Comparison of ENCODE assay signal across 1 cellular context in the genomic region with DNA sequence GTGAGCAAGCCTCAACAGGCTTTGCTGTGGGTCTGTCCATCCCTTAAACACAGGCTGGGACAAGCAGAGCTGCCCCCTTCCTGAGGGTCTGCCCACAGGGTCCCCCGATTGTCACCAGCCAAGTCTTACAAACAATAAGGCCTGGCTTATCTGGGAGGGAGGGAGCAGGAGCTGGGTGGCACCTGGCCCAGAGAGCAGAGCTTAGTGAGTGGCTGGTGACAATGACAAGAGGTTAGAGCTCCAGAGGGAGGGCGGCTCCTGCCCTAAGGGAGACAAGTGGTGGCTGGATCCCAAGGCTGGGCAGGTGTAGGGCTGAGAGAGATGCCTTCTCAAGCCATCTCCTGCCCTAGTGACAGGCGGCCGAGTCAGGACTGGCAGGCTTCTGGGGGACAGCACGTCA.
TF ChIP-seq lines count a peak whose summit lies in the region.

No MANE protein-coding gene starts in this region.

TF ChIP-seq in GM23338, 12 proteins besides CTCF, POLR2A, EP300 and RAD21 (continued from another document):
- TF ChIP-seq, protein P1, sequence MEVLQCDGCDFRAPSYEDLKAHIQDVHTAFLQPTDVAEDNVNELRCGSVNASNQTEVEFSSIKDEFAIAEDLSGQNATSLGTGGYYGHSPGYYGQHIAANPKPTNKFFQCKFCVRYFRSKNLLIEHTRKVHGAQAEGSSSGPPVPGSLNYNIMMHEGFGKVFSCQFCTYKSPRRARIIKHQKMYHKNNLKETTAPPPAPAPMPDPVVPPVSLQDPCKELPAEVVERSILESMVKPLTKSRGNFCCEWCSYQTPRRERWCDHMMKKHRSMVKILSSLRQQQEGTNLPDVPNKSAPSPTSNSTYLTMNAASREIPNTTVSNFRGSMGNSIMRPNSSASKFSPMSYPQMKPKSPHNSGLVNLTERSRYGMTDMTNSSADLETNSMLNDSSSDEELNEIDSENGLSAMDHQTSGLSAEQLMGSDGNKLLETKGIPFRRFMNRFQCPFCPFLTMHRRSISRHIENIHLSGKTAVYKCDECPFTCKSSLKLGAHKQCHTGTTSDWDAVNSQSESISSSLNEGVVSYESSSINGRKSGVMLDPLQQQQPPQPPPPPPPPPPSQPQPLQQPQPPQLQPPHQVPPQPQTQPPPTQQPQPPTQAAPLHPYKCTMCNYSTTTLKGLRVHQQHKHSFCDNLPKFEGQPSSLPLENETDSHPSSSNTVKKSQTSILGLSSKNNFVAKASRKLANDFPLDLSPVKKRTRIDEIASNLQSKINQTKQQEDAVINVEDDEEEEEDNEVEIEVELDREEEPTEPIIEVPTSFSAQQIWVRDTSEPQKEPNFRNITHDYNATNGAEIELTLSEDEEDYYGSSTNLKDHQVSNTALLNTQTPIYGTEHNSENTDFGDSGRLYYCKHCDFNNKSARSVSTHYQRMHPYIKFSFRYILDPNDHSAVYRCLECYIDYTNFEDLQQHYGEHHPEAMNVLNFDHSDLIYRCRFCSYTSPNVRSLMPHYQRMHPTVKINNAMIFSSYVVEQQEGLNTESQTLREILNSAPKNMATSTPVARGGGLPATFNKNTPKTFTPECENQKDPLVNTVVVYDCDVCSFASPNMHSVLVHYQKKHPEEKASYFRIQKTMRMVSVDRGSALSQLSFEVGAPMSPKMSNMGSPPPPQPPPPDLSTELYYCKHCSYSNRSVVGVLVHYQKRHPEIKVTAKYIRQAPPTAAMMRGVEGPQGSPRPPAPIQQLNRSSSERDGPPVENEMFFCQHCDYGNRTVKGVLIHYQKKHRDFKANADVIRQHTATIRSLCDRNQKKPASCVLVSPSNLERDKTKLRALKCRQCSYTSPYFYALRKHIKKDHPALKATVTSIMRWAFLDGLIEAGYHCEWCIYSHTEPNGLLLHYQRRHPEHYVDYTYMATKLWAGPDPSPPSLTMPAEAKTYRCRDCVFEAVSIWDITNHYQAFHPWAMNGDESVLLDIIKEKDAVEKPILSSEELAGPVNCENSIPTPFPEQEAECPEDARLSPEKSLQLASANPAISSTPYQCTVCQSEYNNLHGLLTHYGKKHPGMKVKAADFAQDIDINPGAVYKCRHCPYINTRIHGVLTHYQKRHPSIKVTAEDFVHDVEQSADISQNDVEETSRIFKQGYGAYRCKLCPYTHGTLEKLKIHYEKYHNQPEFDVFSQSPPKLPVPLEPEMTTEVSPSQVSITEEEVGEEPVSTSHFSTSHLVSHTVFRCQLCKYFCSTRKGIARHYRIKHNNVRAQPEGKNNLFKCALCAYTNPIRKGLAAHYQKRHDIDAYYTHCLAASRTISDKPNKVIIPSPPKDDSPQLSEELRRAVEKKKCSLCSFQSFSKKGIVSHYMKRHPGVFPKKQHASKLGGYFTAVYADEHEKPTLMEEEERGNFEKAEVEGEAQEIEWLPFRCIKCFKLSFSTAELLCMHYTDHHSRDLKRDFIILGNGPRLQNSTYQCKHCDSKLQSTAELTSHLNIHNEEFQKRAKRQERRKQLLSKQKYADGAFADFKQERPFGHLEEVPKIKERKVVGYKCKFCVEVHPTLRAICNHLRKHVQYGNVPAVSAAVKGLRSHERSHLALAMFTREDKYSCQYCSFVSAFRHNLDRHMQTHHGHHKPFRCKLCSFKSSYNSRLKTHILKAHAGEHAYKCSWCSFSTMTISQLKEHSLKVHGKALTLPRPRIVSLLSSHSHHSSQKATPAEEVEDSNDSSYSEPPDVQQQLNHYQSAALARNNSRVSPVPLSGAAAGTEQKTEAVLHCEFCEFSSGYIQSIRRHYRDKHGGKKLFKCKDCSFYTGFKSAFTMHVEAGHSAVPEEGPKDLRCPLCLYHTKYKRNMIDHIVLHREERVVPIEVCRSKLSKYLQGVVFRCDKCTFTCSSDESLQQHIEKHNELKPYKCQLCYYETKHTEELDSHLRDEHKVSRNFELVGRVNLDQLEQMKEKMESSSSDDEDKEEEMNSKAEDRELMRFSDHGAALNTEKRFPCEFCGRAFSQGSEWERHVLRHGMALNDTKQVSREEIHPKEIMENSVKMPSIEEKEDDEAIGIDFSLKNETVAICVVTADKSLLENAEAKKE (CRISPR knock-in tag; IDR thresholded peaks at IDR 0.05): no peak
- TF ChIP-seq JUNB (IDR thresholded peaks at IDR 0.05; ENCODE audit: unreplicated experiment): no peak
- TF ChIP-seq, protein P2, sequence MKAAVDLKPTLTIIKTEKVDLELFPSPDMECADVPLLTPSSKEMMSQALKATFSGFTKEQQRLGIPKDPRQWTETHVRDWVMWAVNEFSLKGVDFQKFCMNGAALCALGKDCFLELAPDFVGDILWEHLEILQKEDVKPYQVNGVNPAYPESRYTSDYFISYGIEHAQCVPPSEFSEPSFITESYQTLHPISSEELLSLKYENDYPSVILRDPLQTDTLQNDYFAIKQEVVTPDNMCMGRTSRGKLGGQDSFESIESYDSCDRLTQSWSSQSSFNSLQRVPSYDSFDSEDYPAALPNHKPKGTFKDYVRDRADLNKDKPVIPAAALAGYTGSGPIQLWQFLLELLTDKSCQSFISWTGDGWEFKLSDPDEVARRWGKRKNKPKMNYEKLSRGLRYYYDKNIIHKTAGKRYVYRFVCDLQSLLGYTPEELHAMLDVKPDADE (IDR thresholded peaks at IDR 0.05): no peak
- no peak for TF ChIP-seq CREB1 (CRISPR knock-in tag; IDR thresholded peaks at IDR 0.05; ENCODE audit: low read depth)
- TF ChIP-seq NANOG (IDR thresholded peaks at IDR 0.05; ENCODE audit: borderline replicate concordance): no peak
- TF ChIP-seq POLR2AphosphoS5 (IDR thresholded peaks at IDR 0.05; ENCODE audit: low read depth): no peak
- TF ChIP-seq EZH2phosphoT487 (IDR thresholded peaks at IDR 0.05; ENCODE audit: unreplicated experiment): no peak
- no peak for TF ChIP-seq STAT1 (IDR thresholded peaks at IDR 0.05; ENCODE audit: unreplicated experiment)
- TF ChIP-seq, protein P3, sequence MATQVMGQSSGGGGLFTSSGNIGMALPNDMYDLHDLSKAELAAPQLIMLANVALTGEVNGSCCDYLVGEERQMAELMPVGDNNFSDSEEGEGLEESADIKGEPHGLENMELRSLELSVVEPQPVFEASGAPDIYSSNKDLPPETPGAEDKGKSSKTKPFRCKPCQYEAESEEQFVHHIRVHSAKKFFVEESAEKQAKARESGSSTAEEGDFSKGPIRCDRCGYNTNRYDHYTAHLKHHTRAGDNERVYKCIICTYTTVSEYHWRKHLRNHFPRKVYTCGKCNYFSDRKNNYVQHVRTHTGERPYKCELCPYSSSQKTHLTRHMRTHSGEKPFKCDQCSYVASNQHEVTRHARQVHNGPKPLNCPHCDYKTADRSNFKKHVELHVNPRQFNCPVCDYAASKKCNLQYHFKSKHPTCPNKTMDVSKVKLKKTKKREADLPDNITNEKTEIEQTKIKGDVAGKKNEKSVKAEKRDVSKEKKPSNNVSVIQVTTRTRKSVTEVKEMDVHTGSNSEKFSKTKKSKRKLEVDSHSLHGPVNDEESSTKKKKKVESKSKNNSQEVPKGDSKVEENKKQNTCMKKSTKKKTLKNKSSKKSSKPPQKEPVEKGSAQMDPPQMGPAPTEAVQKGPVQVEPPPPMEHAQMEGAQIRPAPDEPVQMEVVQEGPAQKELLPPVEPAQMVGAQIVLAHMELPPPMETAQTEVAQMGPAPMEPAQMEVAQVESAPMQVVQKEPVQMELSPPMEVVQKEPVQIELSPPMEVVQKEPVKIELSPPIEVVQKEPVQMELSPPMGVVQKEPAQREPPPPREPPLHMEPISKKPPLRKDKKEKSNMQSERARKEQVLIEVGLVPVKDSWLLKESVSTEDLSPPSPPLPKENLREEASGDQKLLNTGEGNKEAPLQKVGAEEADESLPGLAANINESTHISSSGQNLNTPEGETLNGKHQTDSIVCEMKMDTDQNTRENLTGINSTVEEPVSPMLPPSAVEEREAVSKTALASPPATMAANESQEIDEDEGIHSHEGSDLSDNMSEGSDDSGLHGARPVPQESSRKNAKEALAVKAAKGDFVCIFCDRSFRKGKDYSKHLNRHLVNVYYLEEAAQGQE (IDR thresholded peaks at IDR 0.05; ENCODE audit: unreplicated experiment): no peak
- TF ChIP-seq ZNF114 (CRISPR knock-in tag; IDR thresholded peaks at IDR 0.05): no peak
- TF ChIP-seq ZNF331 (CRISPR knock-in tag; IDR thresholded peaks at IDR 0.05; ENCODE audit: low read depth): no peak
TF ChIP-seq in GM23338: peak in this region for 0.
